ENCODE assay signal across 17 cellular contexts in the genomic region with DNA sequence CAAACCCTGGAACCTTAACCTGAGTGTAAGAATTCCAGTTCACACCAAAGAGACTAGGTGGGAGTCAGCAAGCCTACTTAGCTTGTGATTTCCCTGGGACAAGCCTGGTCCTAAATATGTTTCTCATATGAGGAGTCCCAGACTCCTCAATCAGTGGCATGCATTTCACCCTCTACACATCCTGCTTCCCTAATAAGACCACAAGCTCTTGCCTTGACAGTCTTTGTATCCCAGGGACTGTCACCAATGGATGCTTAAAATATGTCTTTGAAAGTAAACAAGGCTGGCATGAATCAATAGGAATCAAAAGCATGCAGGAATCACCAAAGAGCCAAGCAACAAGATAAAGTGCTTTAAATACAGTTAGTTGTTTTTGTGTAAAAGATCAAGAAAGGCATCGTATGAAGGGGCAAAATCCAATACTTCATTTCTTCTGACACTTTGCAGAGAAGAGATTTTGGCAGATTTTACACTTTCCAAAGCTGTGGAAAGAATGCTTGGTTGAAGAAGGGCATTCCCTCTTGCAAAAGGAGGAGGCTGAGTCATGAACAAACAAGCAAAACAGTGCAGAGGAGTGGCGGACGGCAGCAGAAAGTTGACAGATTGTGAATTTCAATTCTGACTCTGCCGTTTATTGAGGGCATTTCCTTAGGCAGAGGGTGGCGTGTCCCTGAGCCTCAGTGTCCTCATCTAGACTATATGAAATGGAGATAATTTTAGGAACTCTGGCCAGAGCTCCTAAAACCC. TPM values are rescaled to one million over a fixed set of nuclear protein-coding genes. Genes with fewer than 3 reads are reported as not detected.
DNase-seq lines count a peak whose midpoint lies in the region; ATAC-seq, FAIRE-seq and TF ChIP-seq lines count a peak whose summit lies in the region.
"Had no signal": no experiment of that assay in that cellular context is flagged by ENCODE, and none has a peak within 500 bp of the region (broad histone marks: within the 10 kb centered on the region; RNA-seq: fewer than 3 reads in every experiment).

No MANE protein-coding gene starts in this region.

- H3K56ac ChIP-seq in IMR-90 (ENCODE audit: extremely low read depth, insufficient read depth, low read length): no peak overlapping the region

- H4K20me1 ChIP-seq in IMR-90 (ENCODE audit: insufficient read depth, low read length): no peaks in the 10 kb centered on the region

- DNase-seq in AG09309 (ENCODE audit: low read depth): peak; percentile 14
- DNase-seq in IMR-90: peak; percentile 42
- DNase-seq in dedifferentiated amniotic fluid mesenchymal stem cell (ENCODE audit: extremely low spot score): peak; percentile 47
- DNase-seq in lung (ENCODE audit: low spot score): no peak
- DNase-seq in pancreas: no peak
- DNase-seq in stimulated activated CD4-positive, alpha-beta T cell treated with anti-CD3 and anti-CD28 coated beads, Interleukin-4, amount 100 ng/mL, for 4 hours: no peak
- DNase-seq in right cardiac atrium: no peak
- DNase-seq: activated CD4-positive, alpha-beta T cell treated with anti-CD3 and anti-CD28 coated beads for 36 hours; activated gamma-delta T cell; NCI-H526; uterus had no signal

- BruUV-seq in IMR-90 (replicated peaks; lab: Mats Ljungman, UMichigan): no TSS peak

- no peak for FAIRE-seq in pancreas (lab: Jason Lieb, UNC)
- FAIRE-seq: keratinocyte had no signal

- H3K27ac ChIP-seq in IMR-90 (ENCODE audit: insufficient read depth, low read length) (no peak overlapping the region), lung (ENCODE audit: low read depth in 1 of 2, low read length in 1 of 2) (no peak overlapping the region), pancreas (no peak overlapping the region), right cardiac atrium (ENCODE audit: low read length) (no peak overlapping the region)
- H3K27ac ChIP-seq: coronary artery, neural progenitor cell, right atrium auricular region, uterus had no signal

- no peak overlapping the region for H4K5ac ChIP-seq in IMR-90 (ENCODE audit: low read depth, low read length)

- no peak overlapping the region for H2BK120ac ChIP-seq in IMR-90 (ENCODE audit: low read depth, low read length)

- H2AFZ ChIP-seq in IMR-90 (replicated peaks; ENCODE audit: low read length, poor library complexity): no peak overlapping the region
- H2AFZ ChIP-seq: neural progenitor cell had no signal

- TF ChIP-seq CTCF in AG09309 (IDR thresholded peaks at IDR 0.05; ENCODE audit: control insufficient read depth, insufficient read depth, low read depth, low read length, missing control alignments) (no peak), IMR-90 (conservative IDR thresholded peaks at IDR 0.05; ENCODE audit: low read depth, low read length) (no peak), lung (IDR thresholded peaks at IDR 0.05; ENCODE audit: control extremely low read depth, extremely low read depth) (no peak), pancreas (IDR thresholded peaks at IDR 0.05) (no peak)

- intact Hi-C loops in IMR-90 (cut with micrococcal nuclease) (no loop called here), pancreas (cut with DNase I) (no loop called here), right cardiac atrium (cut with DNase I) (no loop called here)

- H2BK15ac ChIP-seq in IMR-90 (ENCODE audit: low read depth, low read length): no peak overlapping the region

- H3K23ac ChIP-seq in IMR-90 (ENCODE audit: low read depth, low read length): no peak overlapping the region

- dilution Hi-C loops in IMR-90 (cut with HindIII; ENCODE audit: low sequenced_read_pairs, unreplicated experiment): no loop called here

- no peak overlapping the region for H4K8ac ChIP-seq in IMR-90 (ENCODE audit: low read depth in 2 of 2, low read length in 2 of 2)

- POLR2A ChIA-PET in IMR-90 (lab: Charles Lee; ENCODE audit: unreplicated experiment): no interaction called here

- H3K4me3 ChIP-seq in AG09309 (ENCODE audit: control insufficient read depth, low read depth, low read length): no peak overlapping the region
- no peak overlapping the region for H3K4me3 ChIP-seq in IMR-90 (ENCODE audit: insufficient read depth, low read depth, low read length)
- no peak overlapping the region for H3K4me3 ChIP-seq in lung
- no peak overlapping the region for H3K4me3 ChIP-seq in pancreas
- H3K4me3 ChIP-seq in right cardiac atrium (ENCODE audit: low read length): no peak overlapping the region
- H3K4me3 ChIP-seq: coronary artery, neural progenitor cell, right atrium auricular region, uterus had no signal

- H3K27me3 ChIP-seq in IMR-90 (ENCODE audit: control insufficient read depth, insufficient read depth, low read length) (0 out of 2 replicates have a peak, but pooled peaks cover 2% of the 10 kb centered on the region), lung (ENCODE audit: control insufficient read depth, insufficient read depth) (no peaks in the 10 kb centered on the region), pancreas (no peaks in the 10 kb centered on the region), right cardiac atrium (ENCODE audit: control insufficient read depth, insufficient read depth) (no peaks in the 10 kb centered on the region)
- H3K27me3 ChIP-seq: neural progenitor cell, right atrium auricular region, uterus had no signal

- ATAC-seq in IMR-90 (ENCODE audit: low read depth): peak; percentile 81
- ATAC-seq in lung (ENCODE audit: insufficient read depth, low FRiP score): peak; percentile 51
- no peak for ATAC-seq in pancreas
- no peak for ATAC-seq in GM21367 (IDR thresholded peaks at IDR 0.05; ENCODE audit: unreplicated experiment)
- ATAC-seq in right cardiac atrium: no peak
- ATAC-seq: activated CD4-positive, alpha-beta T cell treated with anti-CD3 and anti-CD28 coated beads for 36 hours; SK-N-SH treated with all-trans-retinoic acid at 6 μM for 48 hours had no signal

- no peak overlapping the region for H2BK20ac ChIP-seq in IMR-90 (ENCODE audit: low read depth, low read length)

- 0 out of 2 replicates have a peak, but pooled peaks cover 2% of the 10 kb centered on the region for H3K4me1 ChIP-seq in IMR-90 (ENCODE audit: control insufficient read depth, insufficient read depth, low read length)
- H3K4me1 ChIP-seq in lung (ENCODE audit: control insufficient read depth in 2 of 2, insufficient read depth in 2 of 2, low read length in 2 of 2): peaks cover 0 to 8% of the 10 kb centered on the region in 2 donors
- no peaks in the 10 kb centered on the region for H3K4me1 ChIP-seq in pancreas
- H3K4me1 ChIP-seq in right cardiac atrium (ENCODE audit: control insufficient read depth, insufficient read depth, low read length): no peaks in the 10 kb centered on the region
- H3K4me1 ChIP-seq: neural progenitor cell, right atrium auricular region, uterus had no signal

- H3K9me1 ChIP-seq in IMR-90 (ENCODE audit: insufficient read depth, low read length): peaks cover 4% of the 10 kb centered on the region; the same call in 1 of the 2 replicates

- no peak overlapping the region for H3K4ac ChIP-seq in IMR-90 (ENCODE audit: low read depth, low read length)

- H3K79me1 ChIP-seq in IMR-90 (ENCODE audit: low read depth in 1 of 2, low read length in 2 of 2): no peaks in the 10 kb centered on the region

- in situ Hi-C loops in IMR-90 (cut with MboI; ENCODE audit: low sequenced_read_pairs): no loop called here

- H2AK5ac ChIP-seq in IMR-90 (ENCODE audit: low read depth, low read length): no peak overlapping the region

- TF ChIP-seq POLR2A in IMR-90 (IDR thresholded peaks at IDR 0.05; ENCODE audit: low read depth, low read length): no peak

- TF ChIP-seq RAD21 in IMR-90 (IDR thresholded peaks at IDR 0.05; ENCODE audit: low read length): no peak

- no peak overlapping the region for H3K9ac ChIP-seq in IMR-90 (ENCODE audit: low read depth, low read length)
- H3K9ac ChIP-seq: neural progenitor cell had no signal

- no peak overlapping the region for H3K18ac ChIP-seq in IMR-90 (ENCODE audit: low read depth, low read length)

- CTCF ChIA-PET in IMR-90 (lab: Yijun Ruan, JAX): interaction anchor here (0.5 to 1.4 kb wide), 4 partner anchors 15 to 1048 kb away, joined by 3 to 4 read pairs (median 3); no protein-coding TSS in a partner anchor

- no peaks in the 10 kb centered on the region for H3K36me3 ChIP-seq in IMR-90 (ENCODE audit: control insufficient read depth, insufficient read depth, low read length)
- H3K36me3 ChIP-seq in lung (ENCODE audit: control insufficient read depth in 2 of 2, insufficient read depth in 2 of 2, low read length in 2 of 2): no peaks in the 10 kb centered on the region
- no peaks in the 10 kb centered on the region for H3K36me3 ChIP-seq in pancreas
- H3K36me3 ChIP-seq: neural progenitor cell, right atrium auricular region, uterus had no signal

- 0 out of 2 replicates have a peak overlapping the region, but pooled peaks have one; percentile 3 for H3K4me2 ChIP-seq in IMR-90 (ENCODE audit: low read depth, low read length)
- H3K4me2 ChIP-seq: neural progenitor cell had no signal

- H3K14ac ChIP-seq in IMR-90 (replicated peaks; ENCODE audit: low read depth, low read length): no peak overlapping the region

- H3K9me3 ChIP-seq in IMR-90 (ENCODE audit: control insufficient read depth, insufficient read depth, low read length) (no peaks in the 10 kb centered on the region), lung (ENCODE audit: control insufficient read depth in 2 of 2, insufficient read depth in 1 of 2, low read length in 1 of 2) (no peaks in the 10 kb centered on the region), pancreas (no peaks in the 10 kb centered on the region), right cardiac atrium (ENCODE audit: control insufficient read depth, low read length) (no peaks in the 10 kb centered on the region)
- H3K9me3 ChIP-seq: right atrium auricular region, uterus had no signal

- no peak overlapping the region for H2BK5ac ChIP-seq in IMR-90 (ENCODE audit: low read depth, low read length, poor library complexity, severe bottlenecking)

- 20% methylated on average over 1 of the region's 5 CpGs; no CpG with 5 or more reads in 1 of the 2 experiments for WGBS in IMR-90 (ENCODE audit: extremely low coverage in 2 of 2, insufficient read length in 1 of 2), 2 experiments
- 48 to 63% methylated on average over 5 of the region's 5 CpGs for WGBS in lung, 2 donors
- 53 to 57% methylated on average over 5 of the region's 5 CpGs for WGBS in pancreas, 2 donors
- WGBS in right cardiac atrium: 43% methylated on average over 5 of the region's 5 CpGs

- H4K91ac ChIP-seq in IMR-90 (ENCODE audit: insufficient read depth, low read depth, low read length): no peak overlapping the region

- no peak overlapping the region for H2AK9ac ChIP-seq in IMR-90 (replicated peaks; ENCODE audit: low read depth, low read length, poor library complexity)

RNA-seq across cellular contexts. Expression of gene NFE2L3, which starts 8.5 kb away (rescaled TPM):
- total RNA-seq in IMR-90 (2012; rRNA removed) (37.8 and 43.2 TPM in 2 replicates), lung (1 to 10 TPM; 4.9 to 6.5 TPM), pancreas (10 to 100 TPM in 1 of 6 donors, 1 to 10 TPM in 5; 1.2 to 10.3 (median 2.6) TPM), right cardiac atrium (1 to 10 TPM in 2 of 4 donors, under 1 TPM in 2; 0.32 to 1.3 (median 1.00) TPM)
- polyA plus RNA-seq in IMR-90 (2012; rRNA removed) (22.8 and 28.0 TPM in 2 replicates), lung (1 to 10 TPM; 3.6 to 5.3 TPM), pancreas (1 to 10 TPM; 1.7 to 2.1 TPM), right cardiac atrium (1.1 TPM)
- polyA plus RNA-seq in IMR-90 (2012; cell fraction: cytosol; rRNA removed): 9.0 and 13.0 TPM in 2 replicates
- 5.1 and 19.4 TPM in 2 replicates for polyA plus RNA-seq in IMR-90 (2012; cell fraction: nucleus; rRNA removed; ENCODE audit: low replicate concordance)

RNA-seq across cellular contexts. Expression of gene HNRNPA2B1, which starts 57.1 kb away (rescaled TPM):
- 49.3 and 118 TPM in 2 replicates for total RNA-seq in IMR-90 (2012; rRNA removed)
- 417 and 515 TPM in 2 replicates for polyA plus RNA-seq in IMR-90 (2012; rRNA removed)
- polyA plus RNA-seq in IMR-90 (2012; cell fraction: cytosol; rRNA removed): 51.3 and 57.4 TPM in 2 replicates
- polyA plus RNA-seq in IMR-90 (2012; cell fraction: nucleus; rRNA removed; ENCODE audit: low replicate concordance): 46.0 and 266 TPM in 2 replicates
- 100 to 1,000 TPM; 363 to 424 TPM for total RNA-seq in lung
- 100 to 1,000 TPM; 540 to 572 TPM for polyA plus RNA-seq in lung
- total RNA-seq in pancreas: 100 to 1,000 TPM in 5 of 6 donors, 10 to 100 TPM in 1; 84.7 to 235 (median 143) TPM
- 100 to 1,000 TPM; 395 to 464 TPM for polyA plus RNA-seq in pancreas
- total RNA-seq in right cardiac atrium: 100 to 1,000 TPM; 353 to 383 (median 368) TPM
- 521 TPM for polyA plus RNA-seq in right cardiac atrium

RNA-seq across cellular contexts. Expression of gene CBX3, which starts 58.1 kb away (rescaled TPM):
- total RNA-seq in IMR-90 (2012; rRNA removed) (38.2 and 85.0 TPM in 2 replicates), lung (100 to 1,000 TPM in 1 of 2 donors, 10 to 100 TPM in 1; 77.7 to 136 TPM), pancreas (10 to 100 TPM; 22.0 to 55.5 (median 32.9) TPM), right cardiac atrium (10 to 100 TPM; 68.1 to 82.5 (median 72.2) TPM)
- polyA plus RNA-seq in IMR-90 (2012; rRNA removed) (65.6 and 76.5 TPM in 2 replicates), lung (10 to 100 TPM; 94.4 to 95.4 TPM), pancreas (10 to 100 TPM; 32.9 to 60.7 TPM), right cardiac atrium (61.2 TPM)
- 7.2 and 7.8 TPM in 2 replicates for polyA plus RNA-seq in IMR-90 (2012; cell fraction: cytosol; rRNA removed)
- 41.4 and 59.8 TPM in 2 replicates for polyA plus RNA-seq in IMR-90 (2012; cell fraction: nucleus; rRNA removed; ENCODE audit: low replicate concordance)

Comparison
In these comparisons a context has a peak if more than half of its experiments do, and no peak if none do; other contexts are left out.
1. DNase-seq: peak in AG09309 (single experiment), IMR-90 (single experiment) and dedifferentiated amniotic fluid mesenchymal stem cell (single experiment); none in lung (single experiment), pancreas (0 of 6), stimulated activated CD4-positive, alpha-beta T cell treated with anti-CD3 and anti-CD28 coated beads, Interleukin-4, amount 100 ng/mL, for 4 hours (0 of 2) and right cardiac atrium (0 of 3).
2. ATAC-seq: peak in IMR-90 (single experiment) and lung (single experiment); none in pancreas (0 of 4), GM21367 (single experiment) and right cardiac atrium (0 of 2).